Comparison of ENCODE assay signal across 20 cellular contexts in the genomic region with DNA sequence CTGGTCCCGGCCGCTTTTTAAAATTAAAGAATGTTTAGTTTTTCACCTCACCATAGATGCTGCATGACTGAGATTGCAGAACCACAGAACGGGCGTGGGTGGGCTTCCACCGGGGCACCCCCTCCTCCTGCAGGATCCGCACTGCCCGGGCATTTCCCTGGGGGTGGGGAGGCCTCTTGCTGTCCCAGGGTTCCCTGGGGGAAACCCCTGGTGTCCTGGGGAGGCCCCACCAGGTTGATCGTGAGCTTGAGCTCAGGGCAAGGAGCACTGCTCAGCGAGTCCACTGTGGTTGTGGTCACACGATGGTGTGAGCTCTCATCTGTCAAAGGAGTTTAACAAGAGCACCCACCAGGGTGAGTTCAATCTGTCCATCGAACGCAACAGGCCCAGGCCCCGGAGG. TPM values are rescaled to one million over a fixed set of nuclear protein-coding genes. Genes with fewer than 3 reads are reported as not detected.
DNase-seq lines count a peak whose midpoint lies in the region; ATAC-seq and TF ChIP-seq lines count a peak whose summit lies in the region.
"Had no signal": no experiment of that assay in that cellular context is flagged by ENCODE, and none has a peak within 500 bp of the region (broad histone marks: within the 10 kb centered on the region; RNA-seq: fewer than 3 reads in every experiment).

No MANE protein-coding gene starts in this region.

- peak; percentile 41 to 50 for ATAC-seq in activated T-cell treated with anti-CD3 and anti-CD28 coated beads, Interleukin-2, amount 50 U/mL, for 4 hours
- ATAC-seq: activated CD8-positive, alpha-beta memory T cell treated with anti-CD3 and anti-CD28 coated beads, Interleukin-2, amount 10 ng/mL, durations not matched to agents 7 days and 5 days; heart left ventricle; left ventricle myocardium superior; psoas muscle; T-helper 17 cell had no signal

- peaks cover 20% of the 10 kb centered on the region for H3K4me1 Mint-ChIP-seq in activated T-cell treated with anti-CD3 and anti-CD28 coated beads, Interleukin-2, amount 50 U/mL, for 24 hours (ENCODE audit: low read depth)
- peaks cover 15% of the 10 kb centered on the region for H3K4me1 Mint-ChIP-seq in activated T-cell treated with anti-CD3 and anti-CD28 coated beads, Interleukin-2, amount 50 U/mL, for 4 hours (ENCODE audit: low read depth)

- peak; percentile 60 for DNase-seq in activated T-cell treated with anti-CD3 and anti-CD28 coated beads, Interleukin-2, amount 50 U/mL, for 24 hours
- no peak for DNase-seq in activated T-cell treated with anti-CD3 and anti-CD28 coated beads, Interleukin-2, amount 50 U/mL, for 1 hour
- DNase-seq in GM12864 (ENCODE audit: low read depth) (peak; percentile 42), ecto neural progenitor cell (ENCODE audit: low spot score) (no peak), NOMO-1 treated with DMSO at 0.1 percent for 48 hours (lab: John Stamatoyannopoulos, UW; ENCODE audit: unreplicated experiment) (no peak), NCI-H226 (no peak)
- no peak for DNase-seq in activated T-cell treated with anti-CD3 and anti-CD28 coated beads, Interleukin-2, amount 50 U/mL, for 4 hours
- DNase-seq in stimulated activated CD4-positive, alpha-beta T cell treated with anti-CD3 and anti-CD28 coated beads, Interleukin-4, amount 100 ng/mL, for 1 hour, result peak; percentile 48
- DNase-seq: ACHN; activated CD8-positive, alpha-beta memory T cell treated with anti-CD3 and anti-CD28 coated beads, Interleukin-2, amount 10 ng/mL, durations not matched to agents 7 days and 5 days; DMS 273 treated with DMSO at 0.1 percent for 48 hours; GOT3; heart left ventricle; left ventricle myocardium superior; NCI-H526; psoas muscle; T-helper 17 cell; tibial artery had no signal

- no peak for TF ChIP-seq CTCF in GM12864 (IDR thresholded peaks at IDR 0.05; ENCODE audit: low read depth, low read length, missing control alignments)

- no peak overlapping the region for H3K4me3 ChIP-seq in GM12864 (ENCODE audit: low read depth, low read length)
- H3K4me3 ChIP-seq: heart left ventricle, psoas muscle, skin epidermis, tibial artery had no signal

- H3K36me3 Mint-ChIP-seq in activated T-cell treated with anti-CD3 and anti-CD28 coated beads, Interleukin-2, amount 50 U/mL, for 24 hours (ENCODE audit: low read depth), result no peaks in the 10 kb centered on the region
- no peaks in the 10 kb centered on the region for H3K36me3 Mint-ChIP-seq in activated T-cell treated with anti-CD3 and anti-CD28 coated beads, Interleukin-2, amount 50 U/mL, for 4 hours (ENCODE audit: insufficient read depth)
- H3K36me3 Mint-ChIP-seq: activated CD8-positive, alpha-beta memory T cell treated with anti-CD3 and anti-CD28 coated beads, Interleukin-2, amount 10 ng/mL, durations not matched to agents 7 days and 5 days; activated naive CD8-positive, alpha-beta T cell had no signal

- H3K27ac Mint-ChIP-seq in activated T-cell treated with anti-CD3 and anti-CD28 coated beads, Interleukin-2, amount 50 U/mL, for 24 hours, result no peak overlapping the region
- H3K27ac Mint-ChIP-seq: activated CD8-positive, alpha-beta memory T cell treated with anti-CD3 and anti-CD28 coated beads, Interleukin-2, amount 10 ng/mL, durations not matched to agents 7 days and 5 days; activated naive CD8-positive, alpha-beta T cell; T-helper 17 cell had no signal

- H3K4me3 Mint-ChIP-seq in activated T-cell treated with anti-CD3 and anti-CD28 coated beads, Interleukin-2, amount 50 U/mL, for 24 hours, result no peak overlapping the region
- no peak overlapping the region for H3K4me3 Mint-ChIP-seq in activated T-cell treated with anti-CD3 and anti-CD28 coated beads, Interleukin-2, amount 50 U/mL, for 4 hours
- H3K4me3 Mint-ChIP-seq: activated CD8-positive, alpha-beta memory T cell treated with anti-CD3 and anti-CD28 coated beads, Interleukin-2, amount 10 ng/mL, durations not matched to agents 7 days and 5 days; activated naive CD8-positive, alpha-beta T cell; T-helper 17 cell had no signal

- no peaks in the 10 kb centered on the region for H3K9me3 Mint-ChIP-seq in activated T-cell treated with anti-CD3 and anti-CD28 coated beads, Interleukin-2, amount 50 U/mL, for 24 hours
- no peaks in the 10 kb centered on the region for H3K9me3 Mint-ChIP-seq in activated T-cell treated with anti-CD3 and anti-CD28 coated beads, Interleukin-2, amount 50 U/mL, for 4 hours

- peaks cover 16% of the 10 kb centered on the region for H3K27me3 Mint-ChIP-seq in activated T-cell treated with anti-CD3 and anti-CD28 coated beads, Interleukin-2, amount 50 U/mL, for 24 hours
- peaks cover 17% of the 10 kb centered on the region for H3K27me3 Mint-ChIP-seq in activated T-cell treated with anti-CD3 and anti-CD28 coated beads, Interleukin-2, amount 50 U/mL, for 4 hours (ENCODE audit: low read depth)

RNA-seq across cellular contexts. Expression of a gene that starts 11.4 kb away (rescaled TPM):
- total RNA-seq in activated T-cell treated with anti-CD3 and anti-CD28 coated beads, Interleukin-2, amount 50 U/mL, for 4 hours, result 100 to 1,000 TPM; 144 to 184 (median 153) TPM

RNA-seq across cellular contexts. Expression of a gene that starts 58.6 kb away (rescaled TPM):
- 100 to 1,000 TPM; 226 to 252 (median 250) TPM for total RNA-seq in activated T-cell treated with anti-CD3 and anti-CD28 coated beads, Interleukin-2, amount 50 U/mL, for 4 hours

Comparison
In these comparisons a context has a peak if more than half of its experiments do, and no peak if none do; other contexts are left out.
1. DNase-seq: peak in activated T-cell treated with anti-CD3 and anti-CD28 coated beads, Interleukin-2, amount 50 U/mL, for 24 hours (single experiment), GM12864 (single experiment) and stimulated activated CD4-positive, alpha-beta T cell treated with anti-CD3 and anti-CD28 coated beads, Interleukin-4, amount 100 ng/mL, for 1 hour (single experiment); none in activated T-cell treated with anti-CD3 and anti-CD28 coated beads, Interleukin-2, amount 50 U/mL, for 1 hour (single experiment), activated T-cell treated with anti-CD3 and anti-CD28 coated beads, Interleukin-2, amount 50 U/mL, for 4 hours (single experiment), ecto neural progenitor cell (single experiment), NOMO-1 treated with DMSO at 0.1 percent for 48 hours (single experiment) and NCI-H226 (single experiment).